11 cellular contexts compared by ENCODE assay signal in genomic region chr22:46214149-46214548, GRCh38. TPM values are rescaled to one million over a fixed set of nuclear protein-coding genes. Genes with fewer than 3 reads are reported as not detected.
"Had no signal": no experiment of that assay in that cellular context is flagged by ENCODE, and none has a peak within 500 bp of the region (broad histone marks: within the 10 kb centered on the region; RNA-seq: fewer than 3 reads in every experiment).

No MANE protein-coding gene starts in this region.

- H3K27me3 Mint-ChIP-seq: IgD-negative memory B cell had no signal

- DNase-seq: GM23248, GOT3, H7, HFFc6 had no signal

- H3K4me3 ChIP-seq: GM23248, HAP-1 had no signal

- H2AFZ ChIP-seq: GM23248 had no signal

- H3K9ac ChIP-seq: GM23248 had no signal

- H3K4me1 Mint-ChIP-seq: IgD-negative memory B cell had no signal

- H3K27ac Mint-ChIP-seq: HFFc6 had no signal

- H3K27ac ChIP-seq: GM23248, HL-60 had no signal

- ATAC-seq: HCT116, HepG2 had no signal

- H3K4me3 Mint-ChIP-seq: HFFc6, IgD-negative memory B cell had no signal

- H3K36me3 ChIP-seq: HAP-1 had no signal

- H3K4me1 ChIP-seq: HAP-1 had no signal

RNA-seq across cellular contexts. Expression of gene PKDREJ, which starts 49.0 kb away (rescaled TPM):
- total RNA-seq: GM23248, H4, HepG2, HFFc6, HT1080 had no signal
- polyA plus RNA-seq: HepG2, IgD-negative memory B cell had no signal
